ENCODE assay signal across 10 cellular contexts in the genomic region with DNA sequence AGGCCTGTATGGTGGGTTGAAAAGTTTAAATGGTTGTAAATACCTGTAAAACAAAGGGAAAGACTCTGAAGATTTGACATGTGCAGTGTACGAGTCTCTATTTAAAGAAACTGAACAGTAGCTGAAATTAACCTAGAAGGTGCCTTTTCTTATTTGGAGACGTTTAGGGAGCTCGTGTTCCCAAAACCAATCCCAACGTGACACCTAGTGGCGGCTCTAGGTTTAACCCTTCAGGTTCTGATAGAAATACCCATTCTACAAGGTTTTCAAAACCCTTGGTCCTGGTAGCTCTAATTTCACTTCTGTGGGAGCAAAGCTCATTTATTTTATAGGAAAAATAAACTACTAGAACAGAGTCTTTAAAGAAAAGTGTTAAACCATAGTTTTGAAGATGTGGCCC.
A peak's percentile ranks its signal among the peaks of the same experiment; 100 is the strongest.
DNase-seq lines count a peak whose midpoint lies in the region; ATAC-seq, FAIRE-seq and TF ChIP-seq lines count a peak whose summit lies in the region.
"Had no signal": no experiment of that assay in that cellular context is flagged by ENCODE, and none has a peak within 500 bp of the region (broad histone marks: within the 10 kb centered on the region; RNA-seq: fewer than 3 reads in every experiment).

No MANE protein-coding gene starts in this region.

- peak in 1 of 6 experiments; percentile 8 for TF ChIP-seq CTCF in Peyer's patch (IDR thresholded peaks at IDR 0.05)

- no peak overlapping the region for H3K4me3 ChIP-seq in Peyer's patch
- H3K4me3 ChIP-seq: BLaER1 treated with 17β-estradiol and CSF1 and Interleukin-3, amounts not matched to agents 10 nM and 100 nM had no signal

- H3K4me1 ChIP-seq in Peyer's patch: no peaks in the 10 kb centered on the region
- H3K4me1 ChIP-seq: BLaER1 treated with 17β-estradiol and CSF1 and Interleukin-3, amounts not matched to agents 10 nM and 100 nM had no signal

- DNase-seq in NCI-H748 (lab: John Stamatoyannopoulos, UW; ENCODE audit: unreplicated experiment) (peak; percentile 36), NCI-H748 treated with DMSO at 0.1 percent for 48 hours (lab: John Stamatoyannopoulos, UW) (no peak), RCC 7860 (ENCODE audit: low spot score) (peak; percentile 38), hippocampal formation (lab: John Stamatoyannopoulos, UW) (peak; percentile 11 to 50), 8988T (no peak), Peyer's patch (no peak), GM19240 (ENCODE audit: insufficient read length, low spot score) (no peak)
- DNase-seq: naive B cell had no signal

- no peaks in the 10 kb centered on the region for H3K36me3 ChIP-seq in Peyer's patch
- H3K36me3 ChIP-seq: BLaER1 treated with 17β-estradiol and CSF1 and Interleukin-3, amounts not matched to agents 10 nM and 100 nM had no signal

- no peak overlapping the region for H3K27ac ChIP-seq in Peyer's patch
- H3K27ac ChIP-seq: BLaER1 treated with 17β-estradiol and CSF1 and Interleukin-3, amounts not matched to agents 10 nM and 100 nM had no signal

- no peaks in the 10 kb centered on the region for H3K9me3 ChIP-seq in Peyer's patch

- TF ChIP-seq POLR2A in Peyer's patch (IDR thresholded peaks at IDR 0.05): no peak

- no peak for FAIRE-seq in RCC 7860 (lab: Jason Lieb, UNC)

- H3K27me3 ChIP-seq in Peyer's patch: no peaks in the 10 kb centered on the region
- H3K27me3 ChIP-seq: BLaER1 treated with 17β-estradiol and CSF1 and Interleukin-3, amounts not matched to agents 10 nM and 100 nM had no signal

- ATAC-seq in HG03565 (IDR thresholded peaks at IDR 0.05; ENCODE audit: unreplicated experiment): peak; percentile 68

Comparison
In these comparisons a context has a peak if more than half of its experiments do, and no peak if none do; other contexts are left out.
1. DNase-seq: peak in NCI-H748 (single experiment), RCC 7860 (single experiment) and hippocampal formation (2 of 2); none in NCI-H748 treated with DMSO at 0.1 percent for 48 hours (single experiment), 8988T (single experiment), Peyer's patch (0 of 3) and GM19240 (single experiment).